Comparison of ENCODE assay signal across 29 cellular contexts in the genomic region with DNA sequence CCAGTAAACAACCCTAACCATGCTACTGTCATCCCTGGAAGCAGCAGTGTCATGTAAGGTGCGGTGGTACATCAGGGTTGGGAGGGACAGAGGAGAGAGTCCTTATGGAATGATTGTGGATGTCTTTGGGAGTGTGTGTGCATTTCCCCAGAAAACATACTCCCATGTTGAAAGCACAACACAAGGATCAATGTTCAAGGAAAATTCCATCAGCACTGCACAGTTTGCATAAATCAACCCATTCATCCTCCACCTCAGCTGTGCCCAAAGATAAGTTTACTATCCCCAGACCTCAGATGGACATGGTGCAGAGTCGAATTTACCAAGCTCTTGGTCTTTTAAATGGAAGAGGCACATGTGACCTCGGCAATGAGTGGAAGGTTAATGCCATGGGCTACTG. TPM values are rescaled to one million over a fixed set of nuclear protein-coding genes. Genes with fewer than 3 reads are reported as not detected.
"Had no signal": no experiment of that assay in that cellular context is flagged by ENCODE, and none has a peak within 500 bp of the region (broad histone marks: within the 10 kb centered on the region; RNA-seq: fewer than 3 reads in every experiment).

No MANE protein-coding gene starts in this region.

- DNase-seq: activated CD4-positive, alpha-beta memory T cell treated with anti-CD3 and anti-CD28 coated beads for 36 hours; activated CD4-positive, alpha-beta T cell treated with anti-CD3 and anti-CD28 coated beads for 48 hours; activated CD4-positive, CD25-positive, alpha-beta regulatory T cell treated with anti-CD3 and anti-CD28 coated beads, Interleukin-2, amount 50 U/mL, for 72 hours; activated gamma-delta T cell; activated naive CD4-positive, alpha-beta T cell treated with anti-CD3 and anti-CD28 coated beads, Interleukin-2, amount 10 ng/mL, durations not matched to agents 7 days and 5 days; activated T-cell treated with anti-CD3 and anti-CD28 coated beads for 4 hours; activated T-cell treated with anti-CD3 and anti-CD28 coated beads, Interleukin-2, amount 50 U/mL, for 48 hours; amniotic stem cell; body of pancreas; Karpas-422; NCI-H1105 treated with DMSO at 0.1 percent for 48 hours; NCI-H1436 treated with DMSO at 0.1 percent for 48 hours; NCI-H187; NCI-H2081; NCI-H510A treated with DMSO at 0.1 percent for 48 hours; NCI-H69; Peyer's patch; Right ventricle myocardium superior; SJCRH30; SK-N-SH; T-helper 9 cell had no signal

- ATAC-seq: activated T-helper 17 cell treated with anti-CD3 and anti-CD28 coated beads, Interleukin-2, amount 50 U/mL, for 72 hours; body of pancreas; WTC11 had no signal

- H3K4me1 ChIP-seq: ascending aorta, body of pancreas, Peyer's patch, SJCRH30 had no signal

- H3K9ac ChIP-seq: SK-N-SH had no signal

- H3K9me3 ChIP-seq: ascending aorta, body of pancreas, Peyer's patch, SJCRH30, SK-N-SH had no signal

- H3K4me3 Mint-ChIP-seq: activated CD4-positive, alpha-beta memory T cell treated with anti-CD3 and anti-CD28 coated beads for 36 hours; activated naive CD4-positive, alpha-beta T cell treated with anti-CD3 and anti-CD28 coated beads, Interleukin-2, amount 10 ng/mL, durations not matched to agents 7 days and 5 days; activated T-helper 17 cell treated with anti-CD3 and anti-CD28 coated beads, Interleukin-2, amount 50 U/mL, for 72 hours; central memory CD8-positive, alpha-beta T cell; WTC11 had no signal

- H3K4me2 ChIP-seq: SK-N-SH had no signal

- H3K27me3 Mint-ChIP-seq: central memory CD8-positive, alpha-beta T cell had no signal

- H3K36me3 Mint-ChIP-seq: activated CD4-positive, alpha-beta memory T cell treated with anti-CD3 and anti-CD28 coated beads for 36 hours; activated naive CD4-positive, alpha-beta T cell treated with anti-CD3 and anti-CD28 coated beads, Interleukin-2, amount 10 ng/mL, durations not matched to agents 7 days and 5 days had no signal

- H3K27ac Mint-ChIP-seq: activated CD4-positive, alpha-beta memory T cell treated with anti-CD3 and anti-CD28 coated beads for 36 hours; activated naive CD4-positive, alpha-beta T cell treated with anti-CD3 and anti-CD28 coated beads, Interleukin-2, amount 10 ng/mL, durations not matched to agents 7 days and 5 days; activated T-helper 17 cell treated with anti-CD3 and anti-CD28 coated beads, Interleukin-2, amount 50 U/mL, for 72 hours; WTC11 had no signal

- H3K27me3 ChIP-seq: ascending aorta, body of pancreas, Peyer's patch, SJCRH30 had no signal

- H3K36me3 ChIP-seq: ascending aorta, Peyer's patch, SJCRH30 had no signal

- H3K9me3 Mint-ChIP-seq: activated CD4-positive, alpha-beta memory T cell treated with anti-CD3 and anti-CD28 coated beads for 36 hours; activated naive CD4-positive, alpha-beta T cell treated with anti-CD3 and anti-CD28 coated beads, Interleukin-2, amount 10 ng/mL, durations not matched to agents 7 days and 5 days; activated T-helper 17 cell treated with anti-CD3 and anti-CD28 coated beads, Interleukin-2, amount 50 U/mL, for 72 hours; central memory CD8-positive, alpha-beta T cell had no signal

- H3K4me3 ChIP-seq: ascending aorta, body of pancreas, Peyer's patch, SJCRH30 had no signal

- H3K27ac ChIP-seq: ascending aorta, body of pancreas, RWPE1, SJCRH30 had no signal

RNA-seq across cellular contexts. Expression of a gene that starts 56.3 kb away (rescaled TPM):
- total RNA-seq: activated CD4-positive, alpha-beta memory T cell treated with anti-CD3 and anti-CD28 coated beads for 36 hours; activated CD8-positive, alpha-beta memory T cell treated with anti-CD3 and anti-CD28 coated beads for 36 hours; activated T-helper 17 cell treated with anti-CD3 and anti-CD28 coated beads, Interleukin-2, amount 50 U/mL, for 72 hours; ascending aorta; body of pancreas; bronchial epithelial cell; Peyer's patch; Right ventricle myocardium superior; SJCRH30; T-helper 1 cell treated with Interleukin-12 subunit alpha and Interleukin-12 subunit beta and Interleukin-4 antibody, amounts not matched to agents 30 ng/mL and 1 ng/mL, for 36 hours; WTC11 had no signal
- polyA plus RNA-seq: SK-N-SH had no signal
